ENCODE assay signal across 10 cellular contexts in genomic region chr14:90599748-90600507, GRCh38.
DNase-seq lines count a peak whose midpoint lies in the region; ATAC-seq and TF ChIP-seq lines count a peak whose summit lies in the region.
"Had no signal": no experiment of that assay in that cellular context is flagged by ENCODE, and none has a peak within 500 bp of the region (broad histone marks: within the 10 kb centered on the region; RNA-seq: fewer than 3 reads in every experiment).

No MANE protein-coding gene starts in this region.

- H3K9me3 ChIP-seq in endodermal cell (ENCODE audit: control insufficient read depth, low read length) (no peaks in the 10 kb centered on the region), osteoblast (ENCODE audit: low read depth, low read length) (no peaks in the 10 kb centered on the region), SJCRH30 (replicated peaks) (no peaks in the 10 kb centered on the region)

- no peaks in the 10 kb centered on the region for H3K27me3 Mint-ChIP-seq in endodermal cell (ENCODE audit: insufficient read depth)

- TF ChIP-seq CTCF in endodermal cell (conservative IDR thresholded peaks at IDR 0.05): peak; percentile 41
- TF ChIP-seq CTCF in osteoblast (IDR thresholded peaks at IDR 0.05; ENCODE audit: extremely low read depth, low read depth, low read length): peak; percentile 27

- H3K4me3 Mint-ChIP-seq in endodermal cell: no peak overlapping the region
- H3K4me3 Mint-ChIP-seq: activated CD4-positive, alpha-beta T cell treated with anti-CD3 and anti-CD28 coated beads for 36 hours had no signal

- no peaks in the 10 kb centered on the region for H3K27me3 ChIP-seq in endodermal cell (ENCODE audit: control insufficient read depth, insufficient read depth, low read length, poor library complexity, severe bottlenecking)
- H3K27me3 ChIP-seq in osteoblast (ENCODE audit: insufficient read depth, low read length): no peaks in the 10 kb centered on the region
- no peaks in the 10 kb centered on the region for H3K27me3 ChIP-seq in SJCRH30

- H3K4me2 ChIP-seq in osteoblast (ENCODE audit: insufficient read depth, low read length): no peak overlapping the region

- no peak for ATAC-seq in HG02981 (IDR thresholded peaks at IDR 0.05; ENCODE audit: unreplicated experiment)
- ATAC-seq: activated CD4-positive, alpha-beta T cell treated with anti-CD3 and anti-CD28 coated beads for 36 hours had no signal

- no peak overlapping the region for H3K27ac ChIP-seq in endodermal cell (ENCODE audit: low read depth, low read length)
- no peak overlapping the region for H3K27ac ChIP-seq in osteoblast (ENCODE audit: low read depth, low read length)
- H3K27ac ChIP-seq in SJCRH30: no peak overlapping the region

- peaks cover 17% of the 10 kb centered on the region for H3K4me1 ChIP-seq in endodermal cell (ENCODE audit: control insufficient read depth, insufficient read depth, low read length)
- H3K4me1 ChIP-seq in osteoblast (ENCODE audit: insufficient read depth, low read length): no peaks in the 10 kb centered on the region
- H3K4me1 ChIP-seq in SJCRH30: peaks cover 11% of the 10 kb centered on the region

- H2AFZ ChIP-seq in osteoblast (ENCODE audit: low read length): no peak overlapping the region

- no peaks in the 10 kb centered on the region for H3K79me2 ChIP-seq in osteoblast (ENCODE audit: insufficient read depth, low read length)

- no peaks in the 10 kb centered on the region for H3K36me3 ChIP-seq in endodermal cell (ENCODE audit: control insufficient read depth, insufficient read depth, low read length)
- H3K36me3 ChIP-seq in osteoblast (ENCODE audit: insufficient read depth, low read length): no peaks in the 10 kb centered on the region
- no peaks in the 10 kb centered on the region for H3K36me3 ChIP-seq in SJCRH30

- no peaks in the 10 kb centered on the region for H3K36me3 Mint-ChIP-seq in endodermal cell (ENCODE audit: low read depth)

- H3K4me3 ChIP-seq in endodermal cell (ENCODE audit: low read length) (no peak overlapping the region), osteoblast (ENCODE audit: insufficient read depth, low read length) (no peak overlapping the region), SJCRH30 (no peak overlapping the region)

- H3K27ac Mint-ChIP-seq in endodermal cell: no peak overlapping the region
- H3K27ac Mint-ChIP-seq: activated CD4-positive, alpha-beta T cell treated with anti-CD3 and anti-CD28 coated beads for 36 hours had no signal

- 87 to 88% methylated on average over 8 to 12 of the region's 12 CpGs for WGBS in endodermal cell (ENCODE audit: insufficient coverage in 1 of 2, insufficient read length in 1 of 2), 2 experiments

- no peaks in the 10 kb centered on the region for H3K9me3 Mint-ChIP-seq in endodermal cell

- DNase-seq in DMS79 treated with DMSO at 0.1 percent for 48 hours (lab: John Stamatoyannopoulos, UW) (peak; percentile 89), NCI-H69 (lab: John Stamatoyannopoulos, UW) (peak; percentile 46), endodermal cell (no peak), osteoblast (ENCODE audit: insufficient read length, low spot score, missing footprints) (no peak), SHP77 treated with DMSO at 0.1 percent for 48 hours (lab: John Stamatoyannopoulos, UW) (no peak), SJCRH30 (no peak)
- no peak for DNase-seq in stimulated activated CD4-positive, alpha-beta T cell treated with anti-CD3 and anti-CD28 coated beads, Interleukin-4, amount 100 ng/mL, for 4 hours
- DNase-seq: activated CD4-positive, alpha-beta T cell treated with anti-CD3 and anti-CD28 coated beads for 36 hours; NCI-H1105 treated with DMSO at 0.1 percent for 48 hours had no signal

- no peaks in the 10 kb centered on the region for H4K20me1 ChIP-seq in osteoblast (ENCODE audit: insufficient read depth, low read length)

- no peak overlapping the region for H3K9ac ChIP-seq in endodermal cell (ENCODE audit: extremely low read depth, low read length, poor library complexity, severe bottlenecking)

- H3K4me1 Mint-ChIP-seq in endodermal cell: peaks cover 38% of the 10 kb centered on the region
- H3K4me1 Mint-ChIP-seq: activated CD4-positive, alpha-beta T cell treated with anti-CD3 and anti-CD28 coated beads for 36 hours had no signal

Comparison
In these comparisons a context has a peak if more than half of its experiments do, and no peak if none do; other contexts are left out.
1. DNase-seq: peak in DMS79 treated with DMSO at 0.1 percent for 48 hours (single experiment) and NCI-H69 (single experiment); none in endodermal cell (single experiment), osteoblast (single experiment), SHP77 treated with DMSO at 0.1 percent for 48 hours (single experiment), SJCRH30 (0 of 2) and stimulated activated CD4-positive, alpha-beta T cell treated with anti-CD3 and anti-CD28 coated beads, Interleukin-4, amount 100 ng/mL, for 4 hours (0 of 2).